8 cellular contexts compared by ENCODE assay signal in genomic region chr17:75526555-75527270, GRCh38. TPM values are rescaled to one million over a fixed set of nuclear protein-coding genes. Genes with fewer than 3 reads are reported as not detected.
DNase-seq lines count a peak whose midpoint lies in the region; ATAC-seq and TF ChIP-seq lines count a peak whose summit lies in the region.

No MANE protein-coding gene starts in this region.

- intact Hi-C loops in HCT116 (cut with micrococcal nuclease) (no loop called here), right cardiac atrium (cut with DNase I) (loop anchor here in 1 of 4 donors (10.0 kb wide), 1 partner anchor 58 kb away; the partner anchor contains the start of gene MYO15B), prostate gland (cut with DNase I) (no loop called here)

- H3K79me2 ChIP-seq in HCT116 (ENCODE audit: insufficient read depth, low read length), result peaks cover 60% of the 10 kb centered on the region

- no peaks in the 10 kb centered on the region for H3K9me3 ChIP-seq in HCT116 (ENCODE audit: control insufficient read depth in 1 of 2, insufficient read depth in 1 of 2, low read depth in 1 of 2, low read length in 2 of 2)
- no peaks in the 10 kb centered on the region for H3K9me3 ChIP-seq in right cardiac atrium (ENCODE audit: control insufficient read depth, low read length)
- no peaks in the 10 kb centered on the region for H3K9me3 ChIP-seq in prostate gland

- no peaks in the 10 kb centered on the region for H3K27me3 Mint-ChIP-seq in T-cell

- DNase-seq in HCT116 (ENCODE audit: low read depth, low spot score) (no peak), T-cell (peak in 1 of 34 experiments; percentile 22), right cardiac atrium (no peak), prostate gland (ENCODE audit: low spot score) (no peak), SW 1271 (lab: John Stamatoyannopoulos, UW) (no peak), epidermal melanocyte (ENCODE audit: insufficient read length, low spot score) (no peak)

- no peak for TF ChIP-seq CTCF in HCT116 (IDR thresholded peaks at IDR 0.05 in 2 of 3, conservative IDR thresholded peaks at IDR 0.05 in 1 of 3; ENCODE audit: borderline replicate concordance in 1 of 3, insufficient read depth in 1 of 3, low read depth in 2 of 3, low read length in 2 of 3)
- TF ChIP-seq CTCF in prostate gland (IDR thresholded peaks at IDR 0.05), result no peak

- H3K27ac ChIP-seq in HCT116 (ENCODE audit: low read depth, low read length) (peak overlapping the region; percentile 83), right cardiac atrium (ENCODE audit: low read length) (no peak overlapping the region), prostate gland (peak overlapping the region; percentile 70 to 91)

- H3K4me3 Mint-ChIP-seq in T-cell, result peak overlapping the region; percentile 74 to 79 (median 76)

- H3K9me3 Mint-ChIP-seq in T-cell, result no peaks in the 10 kb centered on the region

- no peaks in the 10 kb centered on the region for H3K9me2 ChIP-seq in HCT116 (ENCODE audit: insufficient read depth)

- H3K36me3 ChIP-seq in HCT116 (ENCODE audit: control insufficient read depth in 1 of 2, insufficient read depth in 2 of 2, low read length in 2 of 2) (peaks cover 4 to 9% of the 10 kb centered on the region in 2 experiments; a peak in 2 of 4 replicates), prostate gland (no peaks in the 10 kb centered on the region)

- H3K9ac ChIP-seq in HCT116 (ENCODE audit: low read length), result peak overlapping the region; percentile 95

- peaks cover 14 to 15% (median 14%) of the 10 kb centered on the region in 3 donors for H3K4me1 Mint-ChIP-seq in T-cell

- H3K27ac Mint-ChIP-seq in T-cell, result peak overlapping the region in 1 of 2 donors; percentile 28

- no peaks in the 10 kb centered on the region for H4K20me1 ChIP-seq in HCT116 (ENCODE audit: insufficient read depth)

- CTCF ChIA-PET in HCT116 (lab: Charles Lee), result interaction anchor here (0.9 to 2.0 kb wide), 5 partner anchors 10 to 286 kb away, joined by 3 to 20 read pairs (median 5); partner anchors contain the start of genes SMIM5 and TSEN54
- CTCF ChIA-PET in T-cell (lab: Charles Lee), result interaction anchor here (0.5 to 1.4 kb wide), 2 partner anchors 227 to 343 kb away, joined by 3 to 5 read pairs; no protein-coding TSS in a partner anchor

- WGBS in right cardiac atrium, result 64% methylated on average over 13 of the region's 13 CpGs
- 40% methylated on average over 13 of the region's 13 CpGs for WGBS in prostate gland

- ATAC-seq in HCT116 (no peak), T-cell (replicated peaks in 1 of 4) (no peak), right cardiac atrium (no peak), HG03135 (IDR thresholded peaks at IDR 0.05; ENCODE audit: unreplicated experiment) (no peak), GM18502 (IDR thresholded peaks at IDR 0.05; ENCODE audit: poor library complexity, unreplicated experiment) (no peak)

- peaks cover 7% of the 10 kb centered on the region for H3K36me3 Mint-ChIP-seq in T-cell

- BruUV-seq in HCT116 (replicated peaks; lab: Mats Ljungman, UMichigan), result TSS peak; percentile 56

- TF ChIP-seq POLR2A in HCT116 (IDR thresholded peaks at IDR 0.05; ENCODE audit: borderline replicate concordance, extremely low read depth, insufficient read depth, insufficient read length), result no peak
- TF ChIP-seq POLR2A in prostate gland (IDR thresholded peaks at IDR 0.05), result no peak

- H3K4me1 ChIP-seq in HCT116 (ENCODE audit: control insufficient read depth in 1 of 2, insufficient read depth in 2 of 2, low read length in 2 of 2) (peaks cover 34 to 52% of the 10 kb centered on the region in 2 experiments), right cardiac atrium (ENCODE audit: control insufficient read depth, insufficient read depth, low read length) (no peaks in the 10 kb centered on the region), prostate gland (replicated peaks) (peaks cover 4% of the 10 kb centered on the region)

- H3K4me3 ChIP-seq in HCT116 (replicated peaks in 1 of 2; ENCODE audit: low read depth in 1 of 2, low read length in 2 of 2), result peak overlapping the region; percentile 68 to 86
- H3K4me3 ChIP-seq in right cardiac atrium (ENCODE audit: low read length), result peak overlapping the region; percentile 68
- peak overlapping the region; percentile 59 to 74 for H3K4me3 ChIP-seq in prostate gland

- TF ChIP-seq RAD21 in HCT116 (IDR thresholded peaks at IDR 0.05; ENCODE audit: low read depth), result no peak

- peak overlapping the region; percentile 86 for H3K4me2 ChIP-seq in HCT116 (ENCODE audit: low read length)

- no peak overlapping the region for H2AFZ ChIP-seq in HCT116 (ENCODE audit: low read depth, low read length, poor library complexity, severe bottlenecking)

- POLR2A ChIA-PET in HCT116 (lab: Charles Lee), result interaction anchor here (0.7 to 1.6 kb wide), 6 partner anchors 9 to 253 kb away, joined by 3 to 7 read pairs (median 4); partner anchors contain the start of gene TSEN54
- POLR2A ChIA-PET in T-cell (lab: Charles Lee), result interaction anchor here (0.6 to 0.7 kb wide), 3 partner anchors 15 to 1878 kb away, joined by 3 to 7 read pairs (median 3); no protein-coding TSS in a partner anchor

- H3K27me3 ChIP-seq in HCT116 (ENCODE audit: insufficient read depth, low read length) (no peaks in the 10 kb centered on the region), right cardiac atrium (ENCODE audit: control insufficient read depth, insufficient read depth) (no peaks in the 10 kb centered on the region), prostate gland (replicated peaks; ENCODE audit: insufficient read depth) (no peaks in the 10 kb centered on the region)

- RAD21 ChIA-PET in HCT116 (lab: Charles Lee; ENCODE audit: low non-redundant PET in 1 of 2, low total read pairs in 2 of 2, uncharacterized antibody in 2 of 2, unreplicated experiment in 2 of 2), result interaction anchor here (1.1 kb wide), 2 partner anchors 9 to 23 kb away, joined by 3 to 5 read pairs; no protein-coding TSS in a partner anchor

TF ChIP-seq in HCT116, 20 proteins besides CTCF, POLR2A, EP300 and RAD21:
- no peak for TF ChIP-seq SRF (IDR thresholded peaks at IDR 0.05; ENCODE audit: low read depth)
- TF ChIP-seq FOSL1 (IDR thresholded peaks at IDR 0.05; ENCODE audit: low read depth), result peak; percentile 37; the same call in 1 of the 2 replicates

RNA-seq across cellular contexts. Expression of gene LLGL2, which starts 1.2 kb away (rescaled TPM):
- total RNA-seq in HCT116 (2021; ENCODE audit: unreplicated experiment) (209 TPM), T-cell (10 to 100 TPM; 31.2 to 75.7 (median 53.4) TPM), right cardiac atrium (10 to 100 TPM in 1 of 4 donors, 1 to 10 TPM in 3; 5.7 to 10.4 (median 7.6) TPM), prostate gland (10 to 100 TPM; 43.0 to 65.3 TPM)
- polyA plus RNA-seq in HCT116 (2012), result 177 and 183 TPM in 2 replicates
- polyA plus RNA-seq in right cardiac atrium, result 8.6 TPM

RNA-seq across cellular contexts. Expression of gene TSEN54, which starts 10.4 kb away (rescaled TPM):
- total RNA-seq in HCT116 (2021; ENCODE audit: unreplicated experiment) (87.3 TPM), T-cell (10 to 100 TPM; 54.9 to 94.7 (median 67.6) TPM), right cardiac atrium (1 to 10 TPM; 5.9 to 7.1 (median 6.8) TPM), prostate gland (10 to 100 TPM; 45.9 to 56.2 TPM)
- polyA plus RNA-seq in HCT116 (2012), result 80.0 and 86.5 TPM in 2 replicates
- 9.6 TPM for polyA plus RNA-seq in right cardiac atrium

RNA-seq across cellular contexts. Expression of gene CASKIN2, which starts 11.4 kb away (rescaled TPM):
- total RNA-seq in HCT116 (2021; ENCODE audit: unreplicated experiment) (38.4 TPM), T-cell (under 1 TPM; 0.28 to 0.88 (median 0.85) TPM), right cardiac atrium (10 to 100 TPM; 38.0 to 50.4 (median 46.4) TPM), prostate gland (10 to 100 TPM; 16.0 to 35.8 TPM)
- 14.5 and 16.3 TPM in 2 replicates for polyA plus RNA-seq in HCT116 (2012)
- 25.9 TPM for polyA plus RNA-seq in right cardiac atrium

Comparison
In these comparisons a context has a peak if more than half of its experiments do, and no peak if none do; other contexts are left out.
1. RNA of gene TSEN54, which starts 10.4 kb away (total RNA-seq): 87.3 TPM in HCT116 (single experiment), 54.9 to 94.7 TPM in T-cell and 45.9 to 56.2 TPM in prostate gland; 5.9 to 7.1 TPM in right cardiac atrium; every median in the first group is over 4 times any median in the second.
2. RNA of gene CASKIN2, which starts 11.4 kb away (total RNA-seq): 38.0 to 50.4 TPM in right cardiac atrium, 38.4 TPM in HCT116 (single experiment) and 16.0 to 35.8 TPM in prostate gland; 0.28 to 0.88 TPM in T-cell; every median in the first group is over 4 times any median in the second.
3. Peak in every context shown above with its lines, with median percentiles within 50 percentile points of each other: H3K4me3 ChIP-seq.